Comparison of ENCODE assay signal across 18 cellular contexts in the genomic region with DNA sequence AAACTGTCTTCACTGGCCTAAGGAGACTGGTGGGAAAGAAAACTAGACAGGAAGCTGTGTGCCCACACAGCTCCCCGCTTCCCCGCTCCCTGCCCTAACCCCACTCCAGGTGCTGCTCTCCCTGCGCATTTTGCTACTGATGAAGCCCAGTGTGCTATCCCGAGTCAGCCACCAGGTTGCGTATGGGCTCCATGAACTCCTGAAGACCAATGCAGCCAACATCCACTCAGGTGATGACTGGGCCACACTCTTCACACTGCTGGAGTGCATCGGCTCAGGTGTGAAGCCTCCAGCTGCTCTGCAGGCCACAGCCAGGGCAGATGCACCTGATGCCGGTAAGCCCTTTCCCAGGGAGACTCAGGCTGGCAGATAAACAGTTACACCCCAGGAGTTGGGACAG. TPM values are rescaled to one million over a fixed set of nuclear protein-coding genes. Genes with fewer than 3 reads are reported as not detected.
DNase-seq lines count a peak whose midpoint lies in the region; ATAC-seq and TF ChIP-seq lines count a peak whose summit lies in the region.
"Had no signal": no experiment of that assay in that cellular context is flagged by ENCODE, and none has a peak within 500 bp of the region (broad histone marks: within the 10 kb centered on the region; RNA-seq: fewer than 3 reads in every experiment).

No MANE protein-coding gene starts in this region.

- H3K27ac ChIP-seq in naive thymus-derived CD4-positive, alpha-beta T cell (ENCODE audit: low read depth, low read length), result no peak overlapping the region
- H3K27ac ChIP-seq: thoracic aorta had no signal

- POLR2A ChIA-PET in activated CD4-positive, alpha-beta T cell treated with anti-CD3 and anti-CD28 coated beads for 36 hours (lab: Charles Lee), result no interaction called here
- POLR2A ChIA-PET in naive thymus-derived CD4-positive, alpha-beta T cell (lab: Charles Lee), result no interaction called here

- H3K9me3 ChIP-seq in naive thymus-derived CD4-positive, alpha-beta T cell (ENCODE audit: control insufficient read depth in 2 of 3, low read length in 3 of 3), result no peaks in the 10 kb centered on the region
- H3K9me3 ChIP-seq: thoracic aorta had no signal

- H3K9me3 Mint-ChIP-seq in activated CD4-positive, alpha-beta T cell treated with anti-CD3 and anti-CD28 coated beads for 36 hours (ENCODE audit: low read depth), result no peaks in the 10 kb centered on the region
- no peaks in the 10 kb centered on the region for H3K9me3 Mint-ChIP-seq in HFFc6
- peaks cover 3% of the 10 kb centered on the region for H3K9me3 Mint-ChIP-seq in chondrocyte (ENCODE audit: low read depth)
- H3K9me3 Mint-ChIP-seq in naive thymus-derived CD4-positive, alpha-beta T cell, result no peaks in the 10 kb centered on the region
- H3K9me3 Mint-ChIP-seq: nephron had no signal

- intact Hi-C loops in activated CD4-positive, alpha-beta T cell treated with anti-CD3 and anti-CD28 coated beads for 36 hours (cut with DNase I, micrococcal nuclease), result loop anchor here in 1 of 2 experiments (5.0 kb wide), 1 partner anchor 207 kb away; no protein-coding TSS in a partner anchor
- intact Hi-C loops in naive thymus-derived CD4-positive, alpha-beta T cell (cut with micrococcal nuclease), result no loop called here

- H3K36me3 ChIP-seq in naive thymus-derived CD4-positive, alpha-beta T cell (ENCODE audit: control insufficient read depth in 2 of 3, insufficient read depth in 3 of 3, low read length in 3 of 3), result peaks cover 29 to 76% (median 30%) of the 10 kb centered on the region in 3 experiments

- CTCF ChIA-PET in activated CD4-positive, alpha-beta T cell treated with anti-CD3 and anti-CD28 coated beads for 36 hours (lab: Charles Lee), result interaction anchor here (1.1 to 1.5 kb wide), 3 partner anchors 24 to 205 kb away, joined by 3 to 4 read pairs (median 4); no protein-coding TSS in a partner anchor
- CTCF ChIA-PET in naive thymus-derived CD4-positive, alpha-beta T cell (lab: Charles Lee), result no interaction called here

- no peaks in the 10 kb centered on the region for H3K4me1 Mint-ChIP-seq in activated CD4-positive, alpha-beta T cell treated with anti-CD3 and anti-CD28 coated beads for 36 hours
- H3K4me1 Mint-ChIP-seq in HFFc6 (ENCODE audit: low read depth) (no peaks in the 10 kb centered on the region), chondrocyte (ENCODE audit: low read depth) (no peaks in the 10 kb centered on the region)
- H3K4me1 Mint-ChIP-seq in naive thymus-derived CD4-positive, alpha-beta T cell, result peaks cover 0 to 3% (median 0%) of the 10 kb centered on the region in 7 donors
- H3K4me1 Mint-ChIP-seq: nephron had no signal

- no peak overlapping the region for H3K4me3 ChIP-seq in naive thymus-derived CD4-positive, alpha-beta T cell (ENCODE audit: low read length)
- H3K4me3 ChIP-seq: thoracic aorta had no signal

- no peak overlapping the region for H3K4me3 Mint-ChIP-seq in activated CD4-positive, alpha-beta T cell treated with anti-CD3 and anti-CD28 coated beads for 36 hours
- no peak overlapping the region for H3K4me3 Mint-ChIP-seq in HFFc6
- H3K4me3 Mint-ChIP-seq in chondrocyte (ENCODE audit: unreplicated experiment), result no peak overlapping the region
- H3K4me3 Mint-ChIP-seq in naive thymus-derived CD4-positive, alpha-beta T cell, result no peak overlapping the region
- H3K4me3 Mint-ChIP-seq: nephron had no signal

- no peaks in the 10 kb centered on the region for H3K27me3 Mint-ChIP-seq in activated CD4-positive, alpha-beta T cell treated with anti-CD3 and anti-CD28 coated beads for 36 hours
- H3K27me3 Mint-ChIP-seq in HFFc6 (ENCODE audit: insufficient read depth) (peaks cover 8% of the 10 kb centered on the region), chondrocyte (ENCODE audit: low read depth) (no peaks in the 10 kb centered on the region)
- no peaks in the 10 kb centered on the region for H3K27me3 Mint-ChIP-seq in naive thymus-derived CD4-positive, alpha-beta T cell

- TF ChIP-seq CTCF in HFFc6 (IDR thresholded peaks at IDR 0.05) (0 out of 2 replicates have a peak, but pooled peaks have one; percentile 12), chondrocyte (IDR thresholded peaks at IDR 0.05) (no peak)

- H3K27ac Mint-ChIP-seq in activated CD4-positive, alpha-beta T cell treated with anti-CD3 and anti-CD28 coated beads for 36 hours, result no peak overlapping the region
- H3K27ac Mint-ChIP-seq in HFFc6, result no peak overlapping the region
- no peak overlapping the region for H3K27ac Mint-ChIP-seq in chondrocyte (ENCODE audit: unreplicated experiment)
- H3K27ac Mint-ChIP-seq in naive thymus-derived CD4-positive, alpha-beta T cell, result no peak overlapping the region
- H3K27ac Mint-ChIP-seq: nephron had no signal

- H3K4me1 ChIP-seq in naive thymus-derived CD4-positive, alpha-beta T cell (ENCODE audit: control insufficient read depth in 2 of 2, insufficient read depth in 2 of 2, low read length in 2 of 2), result no peaks in the 10 kb centered on the region

- DNase-seq in activated CD4-positive, alpha-beta T cell treated with anti-CD3 and anti-CD28 coated beads for 36 hours, result peak; percentile 28
- no peak for DNase-seq in activated CD4-positive, alpha-beta T cell treated with anti-CD3 and anti-CD28 coated beads, Interleukin-2, amount 50 U/mL, for 4 hours
- DNase-seq in HFFc6 (no peak), chondrocyte (ENCODE audit: low spot score) (peak; percentile 59), KG1 (lab: John Stamatoyannopoulos, UW) (no peak)
- DNase-seq in naive thymus-derived CD4-positive, alpha-beta T cell, result no peak
- DNase-seq: activated effector memory CD4-positive, alpha-beta T cell treated with Interleukin-2 at 50 U/mL for 16 hours; GDM1; NCI-H2081; NK-92 treated with Interleukin-12 subunit alpha and Interleukin-12 subunit beta, amount 100 ng/mL, for 24 hours; retina; SHP77 treated with DMSO at 0.1 percent for 48 hours; stimulated activated CD4-positive, alpha-beta T cell treated with anti-CD3 and anti-CD28 coated beads, Interleukin-1b, Interleukin-23, amount 100 ng/mL, for 48 hours had no signal

- no peaks in the 10 kb centered on the region for H3K27me3 ChIP-seq in naive thymus-derived CD4-positive, alpha-beta T cell (ENCODE audit: control insufficient read depth in 2 of 2, insufficient read depth in 2 of 2, low read length in 2 of 2)

- H3K36me3 Mint-ChIP-seq in activated CD4-positive, alpha-beta T cell treated with anti-CD3 and anti-CD28 coated beads for 36 hours (ENCODE audit: low read depth), result peaks cover 51% of the 10 kb centered on the region
- H3K36me3 Mint-ChIP-seq in HFFc6 (ENCODE audit: low read depth), result peaks cover 38% of the 10 kb centered on the region
- peaks cover 44% of the 10 kb centered on the region for H3K36me3 Mint-ChIP-seq in chondrocyte (ENCODE audit: low read depth)
- H3K36me3 Mint-ChIP-seq in naive thymus-derived CD4-positive, alpha-beta T cell, result peaks cover 5 to 52% (median 21%) of the 10 kb centered on the region in 5 donors

- peak; percentile 49 for ATAC-seq in activated CD4-positive, alpha-beta T cell treated with anti-CD3 and anti-CD28 coated beads for 36 hours
- ATAC-seq in naive thymus-derived CD4-positive, alpha-beta T cell, result peak; percentile 44
- ATAC-seq in GM21576 (IDR thresholded peaks at IDR 0.05; ENCODE audit: unreplicated experiment), result no peak
- no peak for ATAC-seq in GM21367 (IDR thresholded peaks at IDR 0.05; ENCODE audit: unreplicated experiment)

RNA-seq across cellular contexts. Expression of a gene that starts 20.3 kb away (rescaled TPM):
- total RNA-seq in activated CD4-positive, alpha-beta T cell treated with anti-CD3 and anti-CD28 coated beads for 36 hours, result 100 to 1,000 TPM; 228 to 238 TPM
- 10 to 100 TPM; 23.1 to 27.4 (median 26.1) TPM for total RNA-seq in HFFc6 (2021; fragmentation: NEBNext Ultra II Directional; extraction: Animal tissue kit (Norgen Biotek cat#: 25700))
- total RNA-seq in chondrocyte, result 29.4 to 38.0 TPM (median 35.9 TPM) in 3 replicates
- total RNA-seq in naive thymus-derived CD4-positive, alpha-beta T cell, result 100 to 1,000 TPM; 146 to 271 (median 222) TPM
- 10 to 100 TPM in 1 of 2 donors, 1 to 10 TPM in 1; 8.7 to 13.1 TPM for polyA plus RNA-seq in naive thymus-derived CD4-positive, alpha-beta T cell

RNA-seq across cellular contexts. Expression of a gene that starts 43.3 kb away (rescaled TPM):
- 10 to 100 TPM in 1 of 2 experiments, 1 to 10 TPM in 1; 9.1 to 11.2 TPM for total RNA-seq in activated CD4-positive, alpha-beta T cell treated with anti-CD3 and anti-CD28 coated beads for 36 hours
- 1 to 10 TPM in 2 of 6 experiments, under 1 TPM in 4; 0.37 to 1.4 (median 0.69) TPM for total RNA-seq in HFFc6 (2021; fragmentation: NEBNext Ultra II Directional; extraction: Animal tissue kit (Norgen Biotek cat#: 25700))
- 3.0 to 4.0 TPM (median 4.0 TPM) in 3 replicates for total RNA-seq in chondrocyte
- 10 to 100 TPM in 3 of 5 experiments, 1 to 10 TPM in 2; 3.5 to 16.9 (median 11.2) TPM for total RNA-seq in naive thymus-derived CD4-positive, alpha-beta T cell
- polyA plus RNA-seq in naive thymus-derived CD4-positive, alpha-beta T cell, result 1 to 10 TPM; 3.9 to 4.5 TPM
- total RNA-seq: M059J had no signal

RNA-seq across cellular contexts. Expression of a gene that starts 45.4 kb away (rescaled TPM):
- total RNA-seq in activated CD4-positive, alpha-beta T cell treated with anti-CD3 and anti-CD28 coated beads for 36 hours, result 10 to 100 TPM in 1 of 2 experiments, 1 to 10 TPM in 1; 5.4 to 11.9 TPM
- total RNA-seq in HFFc6 (2021; fragmentation: NEBNext Ultra II Directional; extraction: Animal tissue kit (Norgen Biotek cat#: 25700)), result 10 to 100 TPM in 4 of 6 experiments, 1 to 10 TPM in 2; 9.2 to 13.2 (median 11.5) TPM
- 8.8 to 10.1 TPM (median 9.0 TPM) in 3 replicates for total RNA-seq in chondrocyte
- 10 to 100 TPM; 10.8 to 21.0 (median 14.1) TPM for total RNA-seq in naive thymus-derived CD4-positive, alpha-beta T cell
- polyA plus RNA-seq in naive thymus-derived CD4-positive, alpha-beta T cell, result 10 to 100 TPM; 26.7 to 40.4 TPM

RNA-seq across cellular contexts. Expression of a gene that starts 57.1 kb away (rescaled TPM):
- total RNA-seq in activated CD4-positive, alpha-beta T cell treated with anti-CD3 and anti-CD28 coated beads for 36 hours, result 10 to 100 TPM; 60.8 to 72.7 TPM
- 10 to 100 TPM; 62.6 to 75.9 (median 72.5) TPM for total RNA-seq in HFFc6 (2021; fragmentation: NEBNext Ultra II Directional; extraction: Animal tissue kit (Norgen Biotek cat#: 25700))
- total RNA-seq in chondrocyte, result 55.1 to 64.3 TPM (median 57.7 TPM) in 3 replicates
- 10 to 100 TPM; 27.0 to 69.0 (median 31.9) TPM for total RNA-seq in naive thymus-derived CD4-positive, alpha-beta T cell
- 10 to 100 TPM; 60.1 to 67.2 TPM for polyA plus RNA-seq in naive thymus-derived CD4-positive, alpha-beta T cell

Comparison
In these comparisons a context has a peak if more than half of its experiments do, and no peak if none do; other contexts are left out.
1. DNase-seq: peak in activated CD4-positive, alpha-beta T cell treated with anti-CD3 and anti-CD28 coated beads for 36 hours (single experiment) and chondrocyte (single experiment); none in activated CD4-positive, alpha-beta T cell treated with anti-CD3 and anti-CD28 coated beads, Interleukin-2, amount 50 U/mL, for 4 hours (0 of 2), HFFc6 (single experiment), naive thymus-derived CD4-positive, alpha-beta T cell (0 of 9) and KG1 (single experiment).
2. ATAC-seq: peak in activated CD4-positive, alpha-beta T cell treated with anti-CD3 and anti-CD28 coated beads for 36 hours (single experiment) and naive thymus-derived CD4-positive, alpha-beta T cell (single experiment); none in GM21576 (single experiment) and GM21367 (single experiment).